1 cellular context compared by ENCODE assay signal in the genomic region with DNA sequence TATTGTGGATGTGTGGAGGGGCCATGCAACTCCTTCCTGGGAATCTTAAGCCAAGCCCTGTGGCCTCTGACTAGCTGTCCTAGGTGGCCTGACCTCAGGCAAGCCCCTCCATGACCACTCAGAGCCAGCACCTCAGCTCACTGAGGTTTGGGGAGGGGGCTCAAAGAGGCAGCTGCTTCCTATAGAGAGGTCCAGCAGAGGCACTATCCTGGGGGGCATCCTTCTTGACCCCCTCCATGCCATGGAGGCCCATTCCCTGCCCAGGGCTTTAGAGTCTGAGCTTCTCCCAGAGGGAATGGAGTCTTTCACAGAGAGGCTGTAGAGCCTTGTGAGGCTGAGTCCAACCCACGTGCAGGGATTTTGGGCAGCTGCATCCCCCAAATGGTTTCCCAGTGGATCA.
TF ChIP-seq lines count a peak whose summit lies in the region.

No MANE protein-coding gene starts in this region.

TF ChIP-seq in SK-N-SH, 30 proteins besides CTCF, POLR2A, EP300 and RAD21 (continued from another document):
- TF ChIP-seq ZBTB33 (IDR thresholded peaks at IDR 0.05; ENCODE audit: borderline replicate concordance, low read depth), result no peak
- TF ChIP-seq TEAD4 (IDR thresholded peaks at IDR 0.05; ENCODE audit: borderline replicate concordance, insufficient read depth), result no peak
- no peak for TF ChIP-seq GATA2 (CRISPR knock-in tag; IDR thresholded peaks at IDR 0.05)
- no peak for TF ChIP-seq TAF1 (IDR thresholded peaks at IDR 0.05; ENCODE audit: borderline replicate concordance, low read depth, low read length)
- TF ChIP-seq JUND (IDR thresholded peaks at IDR 0.05), result no peak
- TF ChIP-seq TCF12 (IDR thresholded peaks at IDR 0.05), result no peak
- no peak for TF ChIP-seq RFX5 (IDR thresholded peaks at IDR 0.05; ENCODE audit: low read length)
